In genomic region chr14:91286530-91286937, GRCh38 we compare ENCODE assay signal across 8 cellular contexts. TPM values are rescaled to one million over a fixed set of nuclear protein-coding genes. Genes with fewer than 3 reads are reported as not detected.
DNase-seq lines count a peak whose midpoint lies in the region; ATAC-seq and TF ChIP-seq lines count a peak whose summit lies in the region.

No MANE protein-coding gene starts in this region.

- no peaks in the 10 kb centered on the region for H3K36me3 ChIP-seq in Panc1 (ENCODE audit: control insufficient read depth, insufficient read depth, low read length)
- no peaks in the 10 kb centered on the region for H3K36me3 ChIP-seq in fibroblast of lung (ENCODE audit: control insufficient read depth, insufficient read depth, low read length)

- H3K9me3 ChIP-seq in Panc1 (ENCODE audit: control insufficient read depth, insufficient read depth, low read depth, low read length) (no peaks in the 10 kb centered on the region), fibroblast of lung (ENCODE audit: control insufficient read depth, insufficient read depth, low read depth, low read length) (no peaks in the 10 kb centered on the region)

- ATAC-seq in Panc1 (peak; percentile 94), HG02588 (IDR thresholded peaks at IDR 0.05; ENCODE audit: unreplicated experiment) (no peak)
- ATAC-seq in activated T-cell treated with anti-CD3 and anti-CD28 coated beads, Interleukin-2, amount 50 U/mL, for 4 hours = peak; percentile 79 to 80

- H3K4me1 ChIP-seq in Panc1 (ENCODE audit: control insufficient read depth, insufficient read depth, low read length) (no peaks in the 10 kb centered on the region), fibroblast of lung (ENCODE audit: control insufficient read depth, extremely low read depth, insufficient read depth, low read length) (peaks cover 3% of the 10 kb centered on the region)

- H3K27me3 Mint-ChIP-seq in activated T-cell treated with anti-CD3 and anti-CD28 coated beads, Interleukin-2, amount 50 U/mL, for 4 hours (ENCODE audit: low read depth) = no peaks in the 10 kb centered on the region
- H3K27me3 Mint-ChIP-seq in nephron progenitor cell (ENCODE audit: low read depth, poor library complexity) = peaks cover 2% of the 10 kb centered on the region
- no peaks in the 10 kb centered on the region for H3K27me3 Mint-ChIP-seq in stimulated activated naive CD8-positive, alpha-beta T cell treated with anti-CD3 and anti-CD28 coated beads, Interleukin-15, Interleukin-2, amounts not matched to agents 100 ng/mL and 50 ng/mL, for 24 hours

- intact Hi-C loops in Panc1 (cut with micrococcal nuclease; ENCODE audit: unreplicated experiment) = loop anchor here (1.0 kb wide), 1 partner anchor 109 kb away; no protein-coding TSS in a partner anchor

- TF ChIP-seq CTCF in Panc1 (IDR thresholded peaks at IDR 0.05) (peak; percentile 80), fibroblast of lung (conservative IDR thresholded peaks at IDR 0.05 in 1 of 2, IDR thresholded peaks at IDR 0.05 in 1 of 2; ENCODE audit: low read depth in 1 of 2, low read length in 2 of 2) (peak; percentile 85 to 87), nephron progenitor cell (IDR thresholded peaks at IDR 0.05) (peak; percentile 85)

- BruUV-seq in Panc1 (replicated peaks; lab: Mats Ljungman, UMichigan) = no TSS peak

- no peak for TF ChIP-seq EP300 in Ishikawa (IDR thresholded peaks at IDR 0.05; ENCODE audit: borderline replicate concordance)

- H3K4me3 Mint-ChIP-seq in activated T-cell treated with anti-CD3 and anti-CD28 coated beads, Interleukin-2, amount 50 U/mL, for 4 hours = no peak overlapping the region
- H3K4me3 Mint-ChIP-seq in nephron progenitor cell = peak overlapping the region; percentile 10
- H3K4me3 Mint-ChIP-seq in stimulated activated naive CD8-positive, alpha-beta T cell treated with anti-CD3 and anti-CD28 coated beads, Interleukin-15, Interleukin-2, amounts not matched to agents 100 ng/mL and 50 ng/mL, for 24 hours = no peak overlapping the region

- peak overlapping the region; percentile 16 for H3K27ac Mint-ChIP-seq in nephron progenitor cell
- peak overlapping the region; percentile 80 for H3K27ac Mint-ChIP-seq in stimulated activated naive CD8-positive, alpha-beta T cell treated with anti-CD3 and anti-CD28 coated beads, Interleukin-15, Interleukin-2, amounts not matched to agents 100 ng/mL and 50 ng/mL, for 24 hours

- H3K4me3 ChIP-seq in Panc1 (ENCODE audit: low read depth in 2 of 2, low read length in 2 of 2) = no peak overlapping the region
- H3K4me3 ChIP-seq in fibroblast of lung (replicated peaks in 1 of 4; ENCODE audit: control extremely low read depth in 1 of 4, insufficient read depth in 1 of 4, low read depth in 3 of 4, low read length in 4 of 4) = no peak overlapping the region

- H3K9ac ChIP-seq in fibroblast of lung (ENCODE audit: insufficient read depth, low read length) = no peak overlapping the region

- no peaks in the 10 kb centered on the region for H3K9me3 Mint-ChIP-seq in activated T-cell treated with anti-CD3 and anti-CD28 coated beads, Interleukin-2, amount 50 U/mL, for 4 hours
- H3K9me3 Mint-ChIP-seq in nephron progenitor cell = no peaks in the 10 kb centered on the region
- H3K9me3 Mint-ChIP-seq in stimulated activated naive CD8-positive, alpha-beta T cell treated with anti-CD3 and anti-CD28 coated beads, Interleukin-15, Interleukin-2, amounts not matched to agents 100 ng/mL and 50 ng/mL, for 24 hours = no peaks in the 10 kb centered on the region

- no peaks in the 10 kb centered on the region for H3K27me3 ChIP-seq in Panc1 (ENCODE audit: control insufficient read depth, insufficient read depth, low read length)
- H3K27me3 ChIP-seq in fibroblast of lung (ENCODE audit: control insufficient read depth, insufficient read depth, low read length) = no peaks in the 10 kb centered on the region

- no peaks in the 10 kb centered on the region for H4K20me1 ChIP-seq in fibroblast of lung (ENCODE audit: control insufficient read depth, extremely low read depth, insufficient read depth, low read length)

- TF ChIP-seq RAD21 in Ishikawa (IDR thresholded peaks at IDR 0.05; ENCODE audit: low read depth) = peak; percentile 81

- DNase-seq in DMS53 treated with DMSO at 0.1 percent for 48 hours (lab: John Stamatoyannopoulos, UW; ENCODE audit: unreplicated experiment) = peak; percentile 55
- peak; percentile 38 for DNase-seq in Panc1 (ENCODE audit: low read depth, low spot score)
- DNase-seq in activated T-cell treated with anti-CD3 and anti-CD28 coated beads, Interleukin-2, amount 50 U/mL, for 4 hours = peak; percentile 85
- peak; percentile 43 to 74 for DNase-seq in fibroblast of lung (ENCODE audit: low read depth in 2 of 2)
- DNase-seq in nephron progenitor cell = peak; percentile 80

- CTCF ChIA-PET in Panc1 (lab: Charles Lee) = interaction anchor here (0.6 to 2.0 kb wide), 5 partner anchors 29 to 131 kb away, joined by 3 to 7 read pairs (median 3); partner anchors contain the start of gene CCDC88C

- no peak overlapping the region for H3K27ac ChIP-seq in Panc1 (ENCODE audit: low read length)
- no peak overlapping the region for H3K27ac ChIP-seq in fibroblast of lung (ENCODE audit: insufficient read depth, low read length)

- no peaks in the 10 kb centered on the region for H3K79me2 ChIP-seq in fibroblast of lung (ENCODE audit: control insufficient read depth, insufficient read depth, low read length)

- in situ Hi-C loops in Panc1 (cut with HindIII; ENCODE audit: low pct_unique_long_range_greater_than_20kb, low sequenced_read_pairs) = no loop called here

- no peak overlapping the region for H2AFZ ChIP-seq in fibroblast of lung (ENCODE audit: low read length)

- H3K4me1 Mint-ChIP-seq in activated T-cell treated with anti-CD3 and anti-CD28 coated beads, Interleukin-2, amount 50 U/mL, for 4 hours (ENCODE audit: low read depth) = peaks cover 12% of the 10 kb centered on the region
- peaks cover 30% of the 10 kb centered on the region for H3K4me1 Mint-ChIP-seq in nephron progenitor cell
- H3K4me1 Mint-ChIP-seq in stimulated activated naive CD8-positive, alpha-beta T cell treated with anti-CD3 and anti-CD28 coated beads, Interleukin-15, Interleukin-2, amounts not matched to agents 100 ng/mL and 50 ng/mL, for 24 hours (ENCODE audit: low read depth) = peaks cover 27% of the 10 kb centered on the region

- POLR2A ChIA-PET in Panc1 (lab: Charles Lee) = interaction anchor here (0.6 kb wide), 1 partner anchor 93 kb away, joined by 4 read pairs; no protein-coding TSS in a partner anchor

- H3K36me3 Mint-ChIP-seq in activated T-cell treated with anti-CD3 and anti-CD28 coated beads, Interleukin-2, amount 50 U/mL, for 4 hours (ENCODE audit: insufficient read depth) = peaks cover 53% of the 10 kb centered on the region
- peaks cover 77% of the 10 kb centered on the region for H3K36me3 Mint-ChIP-seq in nephron progenitor cell (ENCODE audit: low read depth)
- peaks cover 89% of the 10 kb centered on the region for H3K36me3 Mint-ChIP-seq in stimulated activated naive CD8-positive, alpha-beta T cell treated with anti-CD3 and anti-CD28 coated beads, Interleukin-15, Interleukin-2, amounts not matched to agents 100 ng/mL and 50 ng/mL, for 24 hours (ENCODE audit: low read depth)

- H3K4me2 ChIP-seq in fibroblast of lung (ENCODE audit: extremely low read depth, insufficient read depth, low read length) = no peak overlapping the region

TF ChIP-seq in Ishikawa, 13 proteins besides CTCF, POLR2A, EP300 and RAD21:
- no peak for TF ChIP-seq NFIC (IDR thresholded peaks at IDR 0.05)
- TF ChIP-seq EGR1 (IDR thresholded peaks at IDR 0.05) = no peak
- 0 out of 2 replicates have a peak, but pooled peaks have one; percentile 18 for TF ChIP-seq YY1 (IDR thresholded peaks at IDR 0.05; ENCODE audit: low read depth)

RNA-seq across cellular contexts. Expression of gene GPR68, which starts 42.0 kb away (rescaled TPM):
- total RNA-seq in Panc1 (2021; ENCODE audit: unreplicated experiment) (0.28 TPM), fibroblast of lung (0.26 and 0.66 TPM in 2 replicates)
- 0.38 TPM for polyA plus RNA-seq in Panc1 (2012; ENCODE audit: insufficient read length)
- 1 to 10 TPM; 4.1 to 6.1 (median 6.0) TPM for total RNA-seq in activated T-cell treated with anti-CD3 and anti-CD28 coated beads, Interleukin-2, amount 50 U/mL, for 4 hours
- 0.37 and 1.3 TPM in 2 replicates for polyA plus RNA-seq in fibroblast of lung
- 0.36 and 2.2 TPM in 2 replicates for polyA plus RNA-seq in fibroblast of lung (2012)
- polyA minus RNA-seq in fibroblast of lung (ENCODE audit: low replicate concordance) = 5.5 TPM in 1 of 2 replicates, not detected in the other
